In the genomic region with DNA sequence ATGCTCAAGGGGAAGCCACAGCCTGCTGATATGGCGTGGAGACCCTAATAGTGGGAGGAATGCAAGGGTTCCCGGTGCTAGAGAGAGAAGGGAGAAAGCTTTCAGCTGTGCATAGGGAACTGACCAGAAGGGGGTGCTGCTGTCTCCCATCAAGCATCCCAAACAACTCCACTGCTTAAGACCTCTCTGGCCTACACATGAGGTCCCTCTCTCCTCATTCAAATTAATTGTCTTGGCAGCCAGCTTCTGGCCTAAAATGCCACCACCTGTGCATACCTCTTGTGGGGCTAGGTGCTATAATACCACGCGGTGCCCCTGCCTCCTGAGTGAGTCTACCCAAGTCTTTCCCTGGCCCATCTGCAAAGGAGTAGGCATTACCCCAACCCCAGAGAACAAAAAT, we compare ENCODE assay signal across 1 cellular context.
TF ChIP-seq lines count a peak whose summit lies in the region.

No MANE protein-coding gene starts in this region.

TF ChIP-seq in IMR-90, 13 proteins besides CTCF, POLR2A, EP300 and RAD21 (continued from another document):
- TF ChIP-seq BHLHE40 (IDR thresholded peaks at IDR 0.05; ENCODE audit: low read depth, low read length): no peak
- TF ChIP-seq CEBPB (IDR thresholded peaks at IDR 0.05; ENCODE audit: low read depth, low read length): no peak
